8 cellular contexts compared by ENCODE assay signal in genomic region chr2:11750422-11750821, GRCh38. TPM values are rescaled to one million over a fixed set of nuclear protein-coding genes. Genes with fewer than 3 reads are reported as not detected.
DNase-seq lines count a peak whose midpoint lies in the region; ATAC-seq, FAIRE-seq and TF ChIP-seq lines count a peak whose summit lies in the region.

No MANE protein-coding gene starts in this region.

- TF ChIP-seq POLR2A in H54 (IDR thresholded peaks at IDR 0.05; ENCODE audit: low read depth, low read length), result no peak

- H3K36me3 ChIP-seq in CD4-positive, alpha-beta memory T cell (ENCODE audit: insufficient read depth, low read length), result no peaks in the 10 kb centered on the region
- no peaks in the 10 kb centered on the region for H3K36me3 ChIP-seq in osteoblast (ENCODE audit: insufficient read depth, low read length)

- peak overlapping the region; percentile 73 for H3K27ac ChIP-seq in CD4-positive, alpha-beta memory T cell (ENCODE audit: low read depth, low read length)
- no peak overlapping the region for H3K27ac ChIP-seq in osteoblast (ENCODE audit: low read depth, low read length)

- H4K20me1 ChIP-seq in osteoblast (ENCODE audit: insufficient read depth, low read length), result peaks cover 60% of the 10 kb centered on the region

- no peak overlapping the region for H3K4me3 ChIP-seq in CD4-positive, alpha-beta memory T cell (ENCODE audit: low read length in 2 of 2)
- H3K4me3 ChIP-seq in osteoblast (ENCODE audit: insufficient read depth, low read length), result no peak overlapping the region

- POLR2A ChIA-PET in CD4-positive, alpha-beta memory T cell (lab: Charles Lee; ENCODE audit: partially characterized antibody), result interaction anchor here (0.6 to 2.2 kb wide), 5 partner anchors 11 to 427 kb away, joined by 4 to 7 read pairs (median 4); no protein-coding TSS in a partner anchor

- intact Hi-C loops in CD4-positive, alpha-beta memory T cell (cut with micrococcal nuclease), result loop anchor here (5.0 kb wide), 1 partner anchor 967 kb away; the partner anchor contains the start of gene TRIB2

- no peak for TF ChIP-seq CTCF in osteoblast (IDR thresholded peaks at IDR 0.05; ENCODE audit: extremely low read depth, low read depth, low read length)

- no peak overlapping the region for H3K4me2 ChIP-seq in osteoblast (ENCODE audit: insufficient read depth, low read length)

- H3K9me3 ChIP-seq in CD4-positive, alpha-beta memory T cell (ENCODE audit: control insufficient read depth in 1 of 2, low read length in 2 of 2), result no peaks in the 10 kb centered on the region
- H3K9me3 ChIP-seq in osteoblast (ENCODE audit: low read depth, low read length), result no peaks in the 10 kb centered on the region

- H2AFZ ChIP-seq in osteoblast (ENCODE audit: low read length), result no peak overlapping the region

- no peaks in the 10 kb centered on the region for H3K27me3 Mint-ChIP-seq in CD4-positive, alpha-beta memory T cell
- H3K27me3 Mint-ChIP-seq in activated T-cell treated with anti-CD3 and anti-CD28 coated beads, Interleukin-2, amount 50 U/mL, for 72 hours (ENCODE audit: low read depth), result no peaks in the 10 kb centered on the region

- H3K4me1 Mint-ChIP-seq in CD4-positive, alpha-beta memory T cell, result peaks cover 61 to 90% (median 76%) of the 10 kb centered on the region in 4 donors
- H3K4me1 Mint-ChIP-seq in activated T-cell treated with anti-CD3 and anti-CD28 coated beads, Interleukin-2, amount 50 U/mL, for 72 hours (ENCODE audit: low read depth), result peaks cover 92% of the 10 kb centered on the region

- ATAC-seq in GM19395 (IDR thresholded peaks at IDR 0.05; ENCODE audit: unreplicated experiment), result peak; percentile 36
- ATAC-seq in HG03378 (IDR thresholded peaks at IDR 0.05; ENCODE audit: unreplicated experiment), result peak; percentile 50
- peak; percentile 51 to 58 for ATAC-seq in activated T-cell treated with anti-CD3 and anti-CD28 coated beads, Interleukin-2, amount 50 U/mL, for 72 hours (replicated peaks in 1 of 2)

- peaks cover 77% of the 10 kb centered on the region for H3K79me2 ChIP-seq in osteoblast (ENCODE audit: insufficient read depth, low read length)

- H3K36me3 Mint-ChIP-seq in CD4-positive, alpha-beta memory T cell, result peaks cover 2 to 11% of the 10 kb centered on the region in 2 donors
- H3K36me3 Mint-ChIP-seq in activated T-cell treated with anti-CD3 and anti-CD28 coated beads, Interleukin-2, amount 50 U/mL, for 72 hours (ENCODE audit: insufficient read depth in 2 of 2), result no peaks in the 10 kb centered on the region

- no peaks in the 10 kb centered on the region for H3K9me3 Mint-ChIP-seq in CD4-positive, alpha-beta memory T cell
- H3K9me3 Mint-ChIP-seq in activated T-cell treated with anti-CD3 and anti-CD28 coated beads, Interleukin-2, amount 50 U/mL, for 72 hours, result no peaks in the 10 kb centered on the region

- FAIRE-seq in H54 (lab: Jason Lieb, UNC), result no peak

- H3K4me1 ChIP-seq in CD4-positive, alpha-beta memory T cell (ENCODE audit: insufficient read depth, low read length), result peaks cover 89% of the 10 kb centered on the region
- H3K4me1 ChIP-seq in osteoblast (ENCODE audit: insufficient read depth, low read length), result peaks cover 29% of the 10 kb centered on the region

- no peaks in the 10 kb centered on the region for H3K27me3 ChIP-seq in CD4-positive, alpha-beta memory T cell (ENCODE audit: insufficient read depth, low read length)
- no peaks in the 10 kb centered on the region for H3K27me3 ChIP-seq in osteoblast (ENCODE audit: insufficient read depth, low read length)

- DNase-seq in CD4-positive, alpha-beta memory T cell, result peak; percentile 74 to 89 (median 81)
- peak; percentile 51 to 57 for DNase-seq in activated T-cell treated with anti-CD3 and anti-CD28 coated beads, Interleukin-2, amount 50 U/mL, for 72 hours
- DNase-seq in osteoblast (ENCODE audit: insufficient read length, low spot score, missing footprints) (peak; percentile 75), H54 (ENCODE audit: insufficient read length, low spot score) (no peak), HuH-7.5 (ENCODE audit: low spot score) (no peak), DMS114 treated with DMSO at 0.1 percent for 48 hours (lab: John Stamatoyannopoulos, UW; ENCODE audit: unreplicated experiment) (no peak)

- peak overlapping the region; percentile 89 to 99 (median 98) for H3K27ac Mint-ChIP-seq in CD4-positive, alpha-beta memory T cell
- peak overlapping the region; percentile 77 for H3K27ac Mint-ChIP-seq in activated T-cell treated with anti-CD3 and anti-CD28 coated beads, Interleukin-2, amount 50 U/mL, for 72 hours

- CTCF ChIA-PET in CD4-positive, alpha-beta memory T cell (lab: Charles Lee; ENCODE audit: partially characterized antibody), result interaction anchor here (1.1 to 16.7 kb wide), 7 partner anchors 9 to 62 kb away, joined by 3 to 258 read pairs (median 5); no protein-coding TSS in a partner anchor

- peak overlapping the region; percentile 43 to 96 (median 74) for H3K4me3 Mint-ChIP-seq in CD4-positive, alpha-beta memory T cell
- peak overlapping the region; percentile 90 to 93 for H3K4me3 Mint-ChIP-seq in activated T-cell treated with anti-CD3 and anti-CD28 coated beads, Interleukin-2, amount 50 U/mL, for 72 hours

RNA-seq across cellular contexts. Expression of gene LPIN1, which starts 4.0 kb away (rescaled TPM):
- 10 to 100 TPM; 74.3 to 83.9 TPM for total RNA-seq in CD4-positive, alpha-beta memory T cell
- polyA plus RNA-seq in CD4-positive, alpha-beta memory T cell, result 10 to 100 TPM; 13.3 to 28.7 TPM
- 10 to 100 TPM; 45.4 to 63.2 TPM for total RNA-seq in activated T-cell treated with anti-CD3 and anti-CD28 coated beads, Interleukin-2, amount 50 U/mL, for 72 hours
- 111 and 117 TPM in 2 replicates for total RNA-seq in osteoblast

Comparison
In these comparisons a context has a peak if more than half of its experiments do, and no peak if none do; other contexts are left out.
1. DNase-seq: peak in CD4-positive, alpha-beta memory T cell (5 of 5), activated T-cell treated with anti-CD3 and anti-CD28 coated beads, Interleukin-2, amount 50 U/mL, for 72 hours (2 of 2) and osteoblast (single experiment); none in H54 (single experiment), HuH-7.5 (single experiment) and DMS114 treated with DMSO at 0.1 percent for 48 hours (single experiment).
2. Peak in every context shown above with its lines, with median percentiles within 50 percentile points of each other: ATAC-seq.